In the genomic region with DNA sequence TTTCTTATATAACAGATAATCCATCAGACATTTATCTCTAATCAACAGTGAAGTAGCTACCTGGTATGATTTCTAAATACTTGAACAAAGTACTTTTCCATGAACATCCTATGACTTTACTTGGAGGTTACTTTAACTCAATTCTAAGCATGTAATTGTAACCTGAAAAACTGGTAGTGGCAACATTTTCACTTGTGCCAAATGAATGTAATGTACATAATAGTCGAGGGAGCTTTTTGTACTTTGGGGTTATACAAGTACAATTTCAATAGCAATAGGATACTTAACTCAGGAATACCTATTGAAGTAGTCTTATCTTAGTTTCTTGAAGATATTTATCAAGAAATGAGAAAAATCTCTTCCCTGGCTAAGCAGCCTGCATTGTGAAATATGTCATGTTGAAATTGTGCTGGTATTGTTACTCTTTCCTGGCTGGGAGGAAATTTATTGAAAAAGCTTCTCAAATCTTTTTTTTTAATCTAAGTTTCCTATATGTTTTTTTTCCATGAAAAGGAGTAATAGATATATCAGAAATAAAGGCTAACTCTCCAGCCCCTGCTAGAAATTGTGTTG, we compare ENCODE assay signal across 9 cellular contexts. TPM values are rescaled to one million over a fixed set of nuclear protein-coding genes. Genes with fewer than 3 reads are reported as not detected.
A peak's percentile ranks its signal among the peaks of the same experiment; 100 is the strongest.
DNase-seq lines count a peak whose midpoint lies in the region; ATAC-seq, FAIRE-seq and TF ChIP-seq lines count a peak whose summit lies in the region.
"Had no signal": no experiment of that assay in that cellular context is flagged by ENCODE, and none has a peak within 500 bp of the region (broad histone marks: within the 10 kb centered on the region; RNA-seq: fewer than 3 reads in every experiment).

No MANE protein-coding gene starts in this region.

- H2AFZ ChIP-seq in K562 (ENCODE audit: low read depth, low read length) (peak overlapping the region; percentile 78), osteoblast (ENCODE audit: low read length) (no peak overlapping the region)

- in situ Hi-C loops in K562 (cut with MboI), result no loop called here

- H4K20me1 ChIP-seq in K562 (replicated peaks; ENCODE audit: control insufficient read depth, insufficient read depth, low read length) (no peaks in the 10 kb centered on the region), osteoblast (ENCODE audit: insufficient read depth, low read length) (no peaks in the 10 kb centered on the region)

- H3K4me1 Mint-ChIP-seq in mesothelial cell of epicardium, result peaks cover 54% of the 10 kb centered on the region

- POLR2A ChIA-PET in K562 (lab: Yijun Ruan, JAX), result interaction anchor here (0.6 to 1.4 kb wide), 8 partner anchors 9 to 89 kb away, joined by 3 to 5 read pairs (median 4); a partner anchor contains a TSS

- H3K36me3 Mint-ChIP-seq in mesothelial cell of epicardium, result peaks cover 3% of the 10 kb centered on the region

- H3K27me3 ChIP-seq in left ventricle myocardium inferior (ENCODE audit: low read depth) (no peaks in the 10 kb centered on the region), K562 (ENCODE audit: control insufficient read depth in 2 of 2, insufficient read depth in 2 of 2, low read length in 2 of 2) (no peaks in the 10 kb centered on the region), upper lobe of left lung (no peaks in the 10 kb centered on the region), osteoblast (ENCODE audit: insufficient read depth, low read length) (no peaks in the 10 kb centered on the region)

- H3K36me3 ChIP-seq in left ventricle myocardium inferior (peaks cover 8% of the 10 kb centered on the region), K562 (ENCODE audit: control insufficient read depth, insufficient read depth, low read length) (peaks cover 10% of the 10 kb centered on the region; the same call in 2 of the 3 replicates), upper lobe of left lung (peaks cover 0 to 8% (median 0%) of the 10 kb centered on the region in 4 donors), osteoblast (ENCODE audit: insufficient read depth, low read length) (no peaks in the 10 kb centered on the region)

- 23% methylated on average over 1 of the region's 1 CpG for WGBS in K562 (ENCODE audit: insufficient coverage, low coverage, missing lambda C conversion rate)
- 26 to 35% methylated on average over 1 of the region's 1 CpG for whole genome bisulfite sequencing in upper lobe of left lung, 2 donors

- H3K27ac Mint-ChIP-seq in mesothelial cell of epicardium, result peak overlapping the region; percentile 77

- no peaks in the 10 kb centered on the region for H3K9me1 ChIP-seq in K562 (ENCODE audit: control insufficient read depth, insufficient read depth, low read length)

- H3K4me3 Mint-ChIP-seq in mesothelial cell of epicardium, result peak overlapping the region; percentile 9

- H3K9me3 ChIP-seq in left ventricle myocardium inferior (replicated peaks) (no peaks in the 10 kb centered on the region), K562 (replicated peaks; ENCODE audit: control insufficient read depth, insufficient read depth, low read depth, low read length) (no peaks in the 10 kb centered on the region), upper lobe of left lung (no peaks in the 10 kb centered on the region), osteoblast (ENCODE audit: low read depth, low read length) (no peaks in the 10 kb centered on the region)

- H3K4me3 ChIP-seq in left ventricle myocardium inferior, result peak overlapping the region; percentile 32
- H3K4me3 ChIP-seq in K562, result no peak overlapping the region; the same call in 1 of the 2 replicates
- H3K4me3 ChIP-seq in upper lobe of left lung, result peak overlapping the region in 2 of 4 donors; percentile 22 to 25
- no peak overlapping the region for H3K4me3 ChIP-seq in osteoblast (ENCODE audit: insufficient read depth, low read length)

- H3K27ac ChIP-seq in left ventricle myocardium inferior (replicated peaks), result peak overlapping the region; percentile 68
- H3K27ac ChIP-seq in K562 (ENCODE audit: extremely low read depth, low read depth, low read length), result peak overlapping the region; percentile 88
- H3K27ac ChIP-seq in upper lobe of left lung, result peak overlapping the region; percentile 69 to 84 (median 80)
- H3K27ac ChIP-seq in osteoblast (ENCODE audit: low read depth, low read length), result no peak overlapping the region

- DNase-seq in left ventricle myocardium inferior, result no peak
- no peak for DNase-seq in left cardiac atrium
- DNase-seq in K562 (ENCODE audit: extremely low read depth in 1 of 4, low spot score in 3 of 4), result no peak
- no peak for DNase-seq in mesothelial cell of epicardium (ENCODE audit: low spot score in 2 of 2, unreplicated experiment in 2 of 2)
- DNase-seq in upper lobe of left lung, result no peak
- no peak for DNase-seq in osteoblast (ENCODE audit: insufficient read length, low spot score, missing footprints)
- no peak for DNase-seq in posterior vena cava (ENCODE audit: low spot score)
- DNase-seq in hepatic stellate cell (ENCODE audit: low spot score), result no peak
- DNase-seq: stimulated activated CD4-positive, alpha-beta T cell treated with anti-CD3 and anti-CD28 coated beads, Interleukin-4, amount 100 ng/mL, for 4 hours had no signal

- peak overlapping the region in 1 of 2 experiments; percentile 64; a peak in 2 of 4 replicates for H3K9ac ChIP-seq in K562 (ENCODE audit: insufficient read depth in 1 of 2, low read depth in 2 of 2, low read length in 2 of 2)

- ATAC-seq in left cardiac atrium (no peak), K562 (no peak), upper lobe of left lung (ENCODE audit: low FRiP score in 2 of 2) (peak; percentile 2 to 41)

- no peaks in the 10 kb centered on the region for H3K27me3 Mint-ChIP-seq in mesothelial cell of epicardium (ENCODE audit: low read depth)

- BruUV-seq in K562 (replicated peaks; lab: Mats Ljungman, UMichigan), result no TSS peak

- peaks cover 57% of the 10 kb centered on the region for H3K4me1 ChIP-seq in left ventricle myocardium inferior
- H3K4me1 ChIP-seq in K562 (replicated peaks in 1 of 2; ENCODE audit: control insufficient read depth in 2 of 2, insufficient read depth in 2 of 2, low read length in 2 of 2), result peaks cover 3 to 54% of the 10 kb centered on the region in 2 experiments; a peak in 4 of 5 replicates
- peaks cover 60 to 71% (median 66%) of the 10 kb centered on the region in 4 donors for H3K4me1 ChIP-seq in upper lobe of left lung
- H3K4me1 ChIP-seq in osteoblast (ENCODE audit: insufficient read depth, low read length), result peaks cover 13% of the 10 kb centered on the region

- TF ChIP-seq RAD21 in K562 (CRISPR knock-in tag; conservative IDR thresholded peaks at IDR 0.05 in 1 of 2, IDR thresholded peaks at IDR 0.05 in 1 of 2), result no peak

- H3K9me3 Mint-ChIP-seq in mesothelial cell of epicardium, result no peaks in the 10 kb centered on the region

- intact Hi-C loops in left ventricle myocardium inferior (cut with micrococcal nuclease) (no loop called here), left cardiac atrium (cut with DNase I) (loop anchor here in 1 of 2 donors (10.0 kb wide), 1 partner anchor 71 kb away; no protein-coding TSS in a partner anchor), K562 (cut with micrococcal nuclease) (loop anchor here (2.0 kb wide), 1 partner anchor 33 kb away; a partner anchor contains a TSS), posterior vena cava (cut with DNase I) (no loop called here)

- TF ChIP-seq CTCF in left ventricle myocardium inferior (IDR thresholded peaks at IDR 0.05; ENCODE audit: borderline replicate concordance), result no peak
- TF ChIP-seq CTCF in K562 (IDR thresholded peaks at IDR 0.05 in 2 of 3, conservative IDR thresholded peaks at IDR 0.05 in 1 of 3; ENCODE audit: insufficient read depth in 2 of 3, low read depth in 1 of 3, low read length in 3 of 3), result no peak
- no peak for TF ChIP-seq CTCF in mesothelial cell of epicardium (IDR thresholded peaks at IDR 0.05; ENCODE audit: unreplicated experiment)
- no peak for TF ChIP-seq CTCF in upper lobe of left lung (IDR thresholded peaks at IDR 0.05)
- TF ChIP-seq CTCF in osteoblast (IDR thresholded peaks at IDR 0.05; ENCODE audit: extremely low read depth, low read depth, low read length), result no peak

- TF ChIP-seq POLR2A in K562 (conservative IDR thresholded peaks at IDR 0.05), result no peak
- TF ChIP-seq POLR2A in upper lobe of left lung (IDR thresholded peaks at IDR 0.05), result no peak

- no peak for FAIRE-seq in K562 (lab: Jason Lieb, UNC)

- H3K79me2 ChIP-seq in K562 (ENCODE audit: control insufficient read depth, insufficient read depth, low read length) (peaks cover 4% of the 10 kb centered on the region; the same call in 1 of the 3 replicates), osteoblast (ENCODE audit: insufficient read depth, low read length) (no peaks in the 10 kb centered on the region)

- H3K4me2 ChIP-seq in K562 (ENCODE audit: insufficient read depth, low read length) (peak overlapping the region; percentile 75), osteoblast (ENCODE audit: insufficient read depth, low read length) (no peak overlapping the region)

- TF ChIP-seq EP300 in K562 (IDR thresholded peaks at IDR 0.05; ENCODE audit: low read length), result no peak
- peak in 1 of 4 donors; percentile 81 for TF ChIP-seq EP300 in upper lobe of left lung (IDR thresholded peaks at IDR 0.05)

- CTCF ChIA-PET in K562 (lab: Yijun Ruan, JAX; ENCODE audit: low intra/inter-chr PET ratio), result no interaction called here

RNA-seq across cellular contexts. Expression of a gene that starts 33.7 kb away (rescaled TPM):
- total RNA-seq in left ventricle myocardium inferior, result 75.6 TPM
- total RNA-seq in left cardiac atrium, result 10 to 100 TPM; 52.8 to 91.4 TPM
- total RNA-seq in K562 (2011; cell fraction: chromatin; rRNA removed; ENCODE audit: low replicate concordance), result 23.3 and 112 TPM in 2 replicates
- 24.3 and 27.0 TPM in 2 replicates for total RNA-seq in K562 (2011; cell fraction: nucleolus; rRNA removed)
- 34.6 and 38.8 TPM in 2 replicates for total RNA-seq in K562 (2011; cell fraction: nucleoplasm; rRNA removed)
- total RNA-seq in K562 (2014; rRNA removed), result 696 and 1,428 TPM in 2 replicates
- total RNA-seq in K562 (2014; rRNA removed; fragmentation: Illumina TruSeq; extraction: Trizol), result 461 and 476 TPM in 2 replicates
- total RNA-seq in K562 (2015; rRNA removed; fragmentation: Illumina TruSeq; extraction: Trizol), result 488 and 504 TPM in 2 replicates
- 337 and 346 TPM in 2 replicates for total RNA-seq in K562 (2021)
- 96.9 and 147 TPM in 2 replicates for polyA plus RNA-seq in K562 (2011; rRNA removed)
- 33.9 and 55.7 TPM in 2 replicates for polyA plus RNA-seq in K562 (2011; cell fraction: cytosol; rRNA removed)
- polyA plus RNA-seq in K562 (2011; cell fraction: nucleus; rRNA removed), result 25.6 and 30.5 TPM in 2 replicates
- 217 and 328 TPM in 2 replicates for polyA plus RNA-seq in K562 (2012)
- 455 and 517 TPM in 2 replicates for polyA plus RNA-seq in K562 (2014; fragmentation: Illumina TruSeq; extraction: Trizol)
- 100 to 1,000 TPM; 468 to 510 TPM for polyA plus RNA-seq in K562 (2014; fragmentation: Nextera tagmentation; extraction: Ambion mirVana)
- polyA plus RNA-seq in K562 (2014; rRNA removed), result 1,244 and 1,576 TPM in 2 replicates
- polyA minus RNA-seq in K562 (2011; rRNA and poly(A)+ RNA removed), result 106 and 118 TPM in 2 replicates
- polyA minus RNA-seq in K562 (2011; cell fraction: cytosol; rRNA and poly(A)+ RNA removed), result 54.5 and 56.8 TPM in 2 replicates
- 30.0 and 70.6 TPM in 2 replicates for polyA minus RNA-seq in K562 (2011; cell fraction: nucleus; rRNA and poly(A)+ RNA removed)
- total RNA-seq in mesothelial cell of epicardium, result 58.8 to 70.0 TPM (median 63.7 TPM) in 3 replicates
- total RNA-seq in upper lobe of left lung, result 10 to 100 TPM; 25.1 to 84.7 (median 50.1) TPM
- total RNA-seq in osteoblast, result 71.7 and 150 TPM in 2 replicates
- 10 to 100 TPM; 45.7 to 47.9 TPM for total RNA-seq in posterior vena cava

RNA-seq across cellular contexts. Expression of a gene that starts 57.1 kb away (rescaled TPM):
- total RNA-seq in left ventricle myocardium inferior, result 25.4 TPM
- total RNA-seq in left cardiac atrium, result 10 to 100 TPM; 26.0 to 26.7 TPM
- 21.1 and 37.3 TPM in 2 replicates for total RNA-seq in K562 (2011; cell fraction: chromatin; rRNA removed; ENCODE audit: low replicate concordance)
- total RNA-seq in K562 (2011; cell fraction: nucleolus; rRNA removed), result 16.8 and 19.3 TPM in 2 replicates
- total RNA-seq in K562 (2011; cell fraction: nucleoplasm; rRNA removed), result 28.0 and 54.0 TPM in 2 replicates
- total RNA-seq in K562 (2014; rRNA removed), result 36.2 and 54.9 TPM in 2 replicates
- total RNA-seq in K562 (2014; rRNA removed; fragmentation: Illumina TruSeq; extraction: Trizol), result 52.1 and 54.4 TPM in 2 replicates
- 32.5 and 38.1 TPM in 2 replicates for total RNA-seq in K562 (2015; rRNA removed; fragmentation: Illumina TruSeq; extraction: Trizol)
- total RNA-seq in K562 (2021), result 50.2 and 51.9 TPM in 2 replicates
- polyA plus RNA-seq in K562 (2011; rRNA removed), result 64.1 and 78.2 TPM in 2 replicates
- polyA plus RNA-seq in K562 (2011; cell fraction: cytosol; rRNA removed), result 29.7 and 49.3 TPM in 2 replicates
- polyA plus RNA-seq in K562 (2011; cell fraction: nucleus; rRNA removed), result 45.1 and 60.4 TPM in 2 replicates
- 34.4 and 50.9 TPM in 2 replicates for polyA plus RNA-seq in K562 (2012)
- 41.6 and 52.1 TPM in 2 replicates for polyA plus RNA-seq in K562 (2014; fragmentation: Illumina TruSeq; extraction: Trizol)
- polyA plus RNA-seq in K562 (2014; fragmentation: Nextera tagmentation; extraction: Ambion mirVana), result 100 to 1,000 TPM; 215 to 231 TPM
- 55.3 and 74.1 TPM in 2 replicates for polyA plus RNA-seq in K562 (2014; rRNA removed)
- 36.3 and 40.6 TPM in 2 replicates for polyA minus RNA-seq in K562 (2011; rRNA and poly(A)+ RNA removed)
- polyA minus RNA-seq in K562 (2011; cell fraction: cytosol; rRNA and poly(A)+ RNA removed), result 11.5 and 13.2 TPM in 2 replicates
- polyA minus RNA-seq in K562 (2011; cell fraction: nucleus; rRNA and poly(A)+ RNA removed), result 16.8 and 28.3 TPM in 2 replicates
- total RNA-seq in mesothelial cell of epicardium, result 25.2 to 29.3 TPM (median 25.9 TPM) in 3 replicates
- total RNA-seq in upper lobe of left lung, result 10 to 100 TPM; 11.5 to 28.9 (median 18.8) TPM
- total RNA-seq in osteoblast, result 17.1 and 17.7 TPM in 2 replicates
- 10 to 100 TPM; 18.1 to 28.8 TPM for total RNA-seq in posterior vena cava

Comparison
In these comparisons a context has a peak if more than half of its experiments do, and no peak if none do; other contexts are left out.
1. ATAC-seq: peak in upper lobe of left lung (2 of 2); none in left cardiac atrium (0 of 2) and K562 (single experiment).